In the genomic region with DNA sequence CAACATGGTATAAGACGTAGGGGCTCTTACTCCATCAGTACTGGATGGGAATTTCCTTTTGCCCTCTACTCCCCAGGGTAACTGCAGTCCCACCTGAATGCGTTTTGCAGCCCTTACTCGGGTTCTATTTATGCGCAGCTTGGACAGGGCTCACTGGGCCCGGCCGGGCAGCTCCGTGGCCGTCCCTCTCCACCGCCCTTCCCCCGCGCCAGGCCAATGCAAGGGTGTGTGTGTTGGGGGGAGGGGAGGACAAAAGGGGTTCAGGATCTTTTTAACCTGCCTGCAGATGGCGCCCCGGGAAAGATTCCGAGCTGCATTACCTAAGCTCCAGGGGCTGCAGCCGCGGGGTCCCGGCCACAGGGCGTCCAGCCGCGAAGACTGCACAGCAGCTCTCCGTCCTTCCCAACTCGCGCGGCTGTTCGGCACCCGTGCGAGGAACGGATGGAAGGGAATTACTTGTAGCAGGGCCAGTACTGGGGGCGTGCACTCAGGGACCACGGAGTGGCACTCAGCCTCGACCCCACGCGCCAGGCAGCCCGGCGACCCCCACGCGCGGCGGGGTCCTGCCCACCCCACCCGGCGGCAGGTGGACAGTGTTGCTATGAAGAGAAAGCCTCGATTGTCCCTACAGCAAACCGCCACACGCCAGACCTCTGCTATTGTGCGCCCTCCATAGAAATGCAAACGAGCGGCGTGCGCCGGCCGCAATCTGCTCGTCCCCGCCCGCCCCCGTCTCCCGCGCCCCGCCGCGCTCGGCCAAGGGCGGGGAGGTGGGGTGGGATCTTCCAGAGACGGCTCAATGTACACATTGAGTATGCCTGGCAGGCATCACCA, we compare ENCODE assay signal across 8 cellular contexts. TPM values are rescaled to one million over a fixed set of nuclear protein-coding genes. Genes with fewer than 3 reads are reported as not detected.
A peak's percentile ranks its signal among the peaks of the same experiment; 100 is the strongest.
DNase-seq lines count a peak whose midpoint lies in the region; ATAC-seq and TF ChIP-seq lines count a peak whose summit lies in the region.

No MANE protein-coding gene starts in this region.

- H3K27me3 ChIP-seq in mononuclear cell (ENCODE audit: insufficient read depth, low read length) (peaks cover 6% of the 10 kb centered on the region), stomach smooth muscle (ENCODE audit: control insufficient read depth in 1 of 2, insufficient read depth in 2 of 2, low read length in 2 of 2) (no peaks in the 10 kb centered on the region)

- ATAC-seq in activated CD8-positive, alpha-beta T cell treated with anti-CD3 and anti-CD28 coated beads for 36 hours, result peak; percentile 4
- no peak for ATAC-seq in HG03159 (IDR thresholded peaks at IDR 0.05; ENCODE audit: unreplicated experiment)

- CTCF ChIA-PET in activated CD8-positive, alpha-beta T cell treated with anti-CD3 and anti-CD28 coated beads for 36 hours (lab: Charles Lee), result interaction anchor here (0.7 to 16.5 kb wide), 37 partner anchors 9 to 539 kb away, joined by 3 to 355 read pairs (median 5); no protein-coding TSS in a partner anchor

- H3K36me3 ChIP-seq in stomach smooth muscle (ENCODE audit: control insufficient read depth in 2 of 2, insufficient read depth in 2 of 2, low read length in 2 of 2), result peaks cover 0 to 3% of the 10 kb centered on the region in 2 donors

- H3K9me3 ChIP-seq in mononuclear cell (ENCODE audit: low read depth, low read length) (no peaks in the 10 kb centered on the region), stomach smooth muscle (ENCODE audit: control insufficient read depth in 2 of 2, low read length in 2 of 2) (no peaks in the 10 kb centered on the region)

- H3K27me3 Mint-ChIP-seq in activated CD8-positive, alpha-beta T cell treated with anti-CD3 and anti-CD28 coated beads for 36 hours, result peaks cover 2% of the 10 kb centered on the region

- TF ChIP-seq CTCF in activated CD8-positive, alpha-beta T cell treated with anti-CD3 and anti-CD28 coated beads for 36 hours (IDR thresholded peaks at IDR 0.05), result peak; percentile 24
- peak; percentile 54 for TF ChIP-seq CTCF in epithelial cell of proximal tubule (conservative IDR thresholded peaks at IDR 0.05; ENCODE audit: low read depth, low read length)

- H3K4me1 Mint-ChIP-seq in activated CD8-positive, alpha-beta T cell treated with anti-CD3 and anti-CD28 coated beads for 36 hours (ENCODE audit: low read depth), result peaks cover 23% of the 10 kb centered on the region

- no peak overlapping the region for H3K27ac Mint-ChIP-seq in activated CD8-positive, alpha-beta T cell treated with anti-CD3 and anti-CD28 coated beads for 36 hours

- intact Hi-C loops in activated CD8-positive, alpha-beta T cell treated with anti-CD3 and anti-CD28 coated beads for 36 hours (cut with micrococcal nuclease), result loop anchor here (1.0 to 10.0 kb wide), 3 partner anchors 101 to 498 kb away; no protein-coding TSS in a partner anchor

- peak; percentile 65 to 69 for DNase-seq in NCI-H187 (lab: John Stamatoyannopoulos, UW)
- no peak for DNase-seq in NCI-H187 treated with DMSO at 0.1 percent for 48 hours (lab: John Stamatoyannopoulos, UW)
- DNase-seq in NCI-H2196 treated with DMSO at 0.1 percent for 48 hours (lab: John Stamatoyannopoulos, UW; ENCODE audit: unreplicated experiment), result peak; percentile 80
- DNase-seq in activated CD8-positive, alpha-beta T cell treated with anti-CD3 and anti-CD28 coated beads for 36 hours, result peak; percentile 69
- DNase-seq in epithelial cell of proximal tubule (ENCODE audit: low read depth), result no peak

- H3K4me3 Mint-ChIP-seq in activated CD8-positive, alpha-beta T cell treated with anti-CD3 and anti-CD28 coated beads for 36 hours, result peak overlapping the region; percentile 84

- POLR2A ChIA-PET in activated CD8-positive, alpha-beta T cell treated with anti-CD3 and anti-CD28 coated beads for 36 hours (lab: Charles Lee), result interaction anchor here (0.6 to 1.6 kb wide), 4 partner anchors 127 to 228 kb away, joined by 3 to 5 read pairs (median 3); no protein-coding TSS in a partner anchor

- H3K9ac ChIP-seq in stomach smooth muscle (ENCODE audit: low read length in 2 of 2), result peak overlapping the region; percentile 54 to 55

- H3K4me3 ChIP-seq in epithelial cell of proximal tubule (ENCODE audit: low read depth, low read length), result peak overlapping the region; percentile 71
- peak overlapping the region; percentile 18 for H3K4me3 ChIP-seq in mononuclear cell (ENCODE audit: low read length)
- H3K4me3 ChIP-seq in stomach smooth muscle (ENCODE audit: low read length in 2 of 2), result peak overlapping the region; percentile 41 to 92

- H3K36me3 Mint-ChIP-seq in activated CD8-positive, alpha-beta T cell treated with anti-CD3 and anti-CD28 coated beads for 36 hours (ENCODE audit: low read depth), result no peaks in the 10 kb centered on the region

- no peaks in the 10 kb centered on the region for H3K9me3 Mint-ChIP-seq in activated CD8-positive, alpha-beta T cell treated with anti-CD3 and anti-CD28 coated beads for 36 hours

- H3K4me1 ChIP-seq in mononuclear cell (ENCODE audit: insufficient read depth, low read length) (peaks cover 48% of the 10 kb centered on the region), stomach smooth muscle (ENCODE audit: control insufficient read depth, insufficient read depth, low read length) (peaks cover 37% of the 10 kb centered on the region)

- H3K27ac ChIP-seq in stomach smooth muscle (ENCODE audit: low read length), result peak overlapping the region; percentile 58

RNA-seq across cellular contexts. Expression of a gene that starts 1.0 kb away (rescaled TPM):
- 1 to 10 TPM; 3.7 to 5.0 TPM for total RNA-seq in activated CD8-positive, alpha-beta T cell treated with anti-CD3 and anti-CD28 coated beads for 36 hours
- not detected in 2 replicates for total RNA-seq in epithelial cell of proximal tubule
- total RNA-seq in mononuclear cell, result 1.8 TPM

Comparison
In these comparisons a context has a peak if more than half of its experiments do, and no peak if none do; other contexts are left out.
1. DNase-seq: peak in NCI-H187 (2 of 2), NCI-H2196 treated with DMSO at 0.1 percent for 48 hours (single experiment) and activated CD8-positive, alpha-beta T cell treated with anti-CD3 and anti-CD28 coated beads for 36 hours (single experiment); none in NCI-H187 treated with DMSO at 0.1 percent for 48 hours (single experiment) and epithelial cell of proximal tubule (single experiment).
2. H3K4me3 ChIP-seq: peak in every context shown above with its lines; median percentile 71 in epithelial cell of proximal tubule; 66 in stomach smooth muscle; 18 in mononuclear cell.